10 cellular contexts compared by ENCODE assay signal in genomic region chr6:88641178-88641903, GRCh38.
A peak's percentile ranks its signal among the peaks of the same experiment; 100 is the strongest.
DNase-seq lines count a peak whose midpoint lies in the region; ATAC-seq, FAIRE-seq and TF ChIP-seq lines count a peak whose summit lies in the region.
"Had no signal": no experiment of that assay in that cellular context is flagged by ENCODE, and none has a peak within 500 bp of the region (broad histone marks: within the 10 kb centered on the region; RNA-seq: fewer than 3 reads in every experiment).

No MANE protein-coding gene starts in this region.

- no peak for TF ChIP-seq CTCF in GM12864 (IDR thresholded peaks at IDR 0.05; ENCODE audit: low read depth, low read length, missing control alignments)
- TF ChIP-seq CTCF in GM12878 (IDR thresholded peaks at IDR 0.05 in 2 of 3, conservative IDR thresholded peaks at IDR 0.05 in 1 of 3; ENCODE audit: control insufficient read depth in 2 of 3, extremely low read depth in 1 of 3, insufficient read depth in 1 of 3, low read depth in 3 of 3, low read length in 3 of 3), result no peak
- TF ChIP-seq CTCF in stomach (IDR thresholded peaks at IDR 0.05), result no peak
- TF ChIP-seq CTCF in heart left ventricle (IDR thresholded peaks at IDR 0.05), result no peak

- in situ Hi-C loops in GM12878 (cut with MboI), result no loop called here

- SMC1A ChIA-PET in GM12878 (lab: Charles Lee; ENCODE audit: uncharacterized antibody, unreplicated experiment), result interaction anchor here (0.6 to 5.2 kb wide), 45 partner anchors 8 to 843 kb away, joined by 3 to 67 read pairs (median 5); no protein-coding TSS in a partner anchor

- H3K9ac ChIP-seq in GM12878 (ENCODE audit: control insufficient read depth, insufficient read depth, low read length), result peak overlapping the region; percentile 60

- ATAC-seq in GM19455 (IDR thresholded peaks at IDR 0.05; ENCODE audit: unreplicated experiment) (peak; percentile 96), HG03097 (IDR thresholded peaks at IDR 0.05; ENCODE audit: low FRiP score, unreplicated experiment) (peak; percentile 87), GM12878 (peak; percentile 92), heart left ventricle (no peak), left colon (no peak)

- peak; percentile 81 for DNase-seq in GM12864 (ENCODE audit: low read depth)
- peak; percentile 88 for DNase-seq in GM12878 (ENCODE audit: low read depth, low spot score)
- DNase-seq in activated effector memory CD4-positive, alpha-beta T cell treated with anti-CD3 and anti-CD28 coated beads, Interleukin-2, amount 50 U/mL, for 16 hours, result no peak
- no peak for DNase-seq in stomach
- DNase-seq in heart left ventricle, result no peak
- DNase-seq in left colon, result no peak
- DNase-seq: amygdala, KG1 had no signal

- WGBS in GM12878 (ENCODE audit: insufficient coverage, insufficient replicate concordance, low lambda C conversion rate, missing lambda C conversion rate), result 28% methylated on average over 7 of the region's 7 CpGs
- 79 to 92% (median 86%) methylated on average over 7 of the region's 7 CpGs for WGBS in stomach, 5 donors
- WGBS in heart left ventricle, 4 donors, result 79 to 91% (median 87%) methylated on average over 7 of the region's 7 CpGs

- H3K27ac ChIP-seq in GM12878 (ENCODE audit: control insufficient read depth, insufficient read depth), result peak overlapping the region; percentile 88
- no peak overlapping the region for H3K27ac ChIP-seq in stomach
- H3K27ac ChIP-seq in heart left ventricle, result no peak overlapping the region

- BruUV-seq in GM12878 (replicated peaks; lab: Mats Ljungman, UMichigan), result TSS peak; percentile 19

- H3K27me3 ChIP-seq in GM12878 (replicated peaks in 1 of 2; ENCODE audit: control insufficient read depth in 2 of 2, insufficient read depth in 2 of 2, low read length in 1 of 2), result no peaks in the 10 kb centered on the region
- no peaks in the 10 kb centered on the region for H3K27me3 ChIP-seq in stomach
- no peaks in the 10 kb centered on the region for H3K27me3 ChIP-seq in heart left ventricle

- TF ChIP-seq POLR2A in GM12878 (IDR thresholded peaks at IDR 0.05; ENCODE audit: low read depth, low read length) (no peak), stomach (IDR thresholded peaks at IDR 0.05) (no peak), heart left ventricle (IDR thresholded peaks at IDR 0.05) (no peak)

- TF ChIP-seq RAD21 in GM12878 (IDR thresholded peaks at IDR 0.05; ENCODE audit: insufficient read depth, low read depth, low read length), result no peak

- peak overlapping the region; percentile 4; the same call in 1 of the 2 replicates for H3K4me3 ChIP-seq in GM12864 (ENCODE audit: low read depth, low read length)
- 0 out of 2 replicates have a peak overlapping the region, but pooled peaks have one; percentile 8 for H3K4me3 ChIP-seq in GM12878
- no peak overlapping the region for H3K4me3 ChIP-seq in stomach
- H3K4me3 ChIP-seq in heart left ventricle, result no peak overlapping the region

- TF ChIP-seq EP300 in GM12878 (IDR thresholded peaks at IDR 0.05; ENCODE audit: borderline replicate concordance in 1 of 2, control insufficient read depth in 1 of 2, low read depth in 2 of 2, low read length in 2 of 2) (peak; percentile 12 to 58; a peak in 1 of 4 replicates), stomach (IDR thresholded peaks at IDR 0.05) (no peak)

- no peaks in the 10 kb centered on the region; the same call in none of the 2 replicates for H3K79me2 ChIP-seq in GM12878 (ENCODE audit: control insufficient read depth, insufficient read depth, low read length)

- intact Hi-C loops in GM12878 (cut with micrococcal nuclease; ENCODE audit: unreplicated experiment) (loop anchor here (1.0 kb wide), 1 partner anchor 9 kb away; no protein-coding TSS in a partner anchor), stomach (cut with DNase I; ENCODE audit: low total_unique reads) (no loop called here), heart left ventricle (cut with DNase I) (no loop called here), left colon (cut with DNase I, micrococcal nuclease) (no loop called here)

- RAD21 ChIA-PET in GM12878 (lab: Charles Lee; ENCODE audit: unreplicated experiment), result interaction anchor here (0.7 to 5.3 kb wide), 32 partner anchors 8 to 942 kb away, joined by 3 to 63 read pairs (median 6); partner anchors contain the start of gene CNR1

- no peaks in the 10 kb centered on the region; the same call in 2 of the 3 replicates for H3K9me3 ChIP-seq in GM12878 (replicated peaks; ENCODE audit: control insufficient read depth, insufficient read depth, low read length)
- no peaks in the 10 kb centered on the region for H3K9me3 ChIP-seq in stomach
- peaks cover 0 to 7% (median 0%) of the 10 kb centered on the region in 12 donors for H3K9me3 ChIP-seq in heart left ventricle

- CTCF ChIA-PET in GM12878 (lab: Yijun Ruan, JAX), result interaction anchor here (0.9 to 3.8 kb wide), 14 partner anchors 8 to 711 kb away, joined by 3 to 33 read pairs (median 4); no protein-coding TSS in a partner anchor

- POLR2A ChIA-PET in GM12878 (lab: Charles Lee), result interaction anchor here (0.6 to 2.9 kb wide), 12 partner anchors 9 to 1484 kb away, joined by 3 to 25 read pairs (median 5); no protein-coding TSS in a partner anchor

- H3K36me3 ChIP-seq in GM12878 (ENCODE audit: control insufficient read depth in 2 of 2, insufficient read depth in 2 of 2, low read length in 1 of 2), result no peaks in the 10 kb centered on the region
- no peaks in the 10 kb centered on the region for H3K36me3 ChIP-seq in stomach
- no peaks in the 10 kb centered on the region for H3K36me3 ChIP-seq in heart left ventricle

- H4K20me1 ChIP-seq in GM12878 (ENCODE audit: control insufficient read depth, insufficient read depth), result no peaks in the 10 kb centered on the region

- H2AFZ ChIP-seq in GM12878 (ENCODE audit: control insufficient read depth, low read depth, low read length), result no peak overlapping the region

- H3K4me2 ChIP-seq in GM12878 (ENCODE audit: control insufficient read depth, insufficient read depth), result peak overlapping the region; percentile 82

- FAIRE-seq in GM12878 (lab: Jason Lieb, UNC), result peak; percentile 49

- H3K4me1 ChIP-seq in GM12878 (ENCODE audit: control insufficient read depth, insufficient read depth, low read length) (peaks cover 15% of the 10 kb centered on the region), stomach (peaks cover 0 to 12% (median 0%) of the 10 kb centered on the region in 4 donors), heart left ventricle (peaks cover 0 to 10% (median 0%) of the 10 kb centered on the region in 12 donors)

TF ChIP-seq in GM12878, 131 proteins besides CTCF, POLR2A, EP300 and RAD21 (continues in another document):
- TF ChIP-seq SMARCA5 (IDR thresholded peaks at IDR 0.05), result no peak
- TF ChIP-seq RUNX3 (IDR thresholded peaks at IDR 0.05; ENCODE audit: low read length), result peak; percentile 51
- no peak for TF ChIP-seq ZNF274 (IDR thresholded peaks at IDR 0.05; ENCODE audit: insufficient read depth, insufficient read length)
- TF ChIP-seq ASH2L (IDR thresholded peaks at IDR 0.05; ENCODE audit: borderline replicate concordance, low read depth), result no peak
- no peak for TF ChIP-seq NR2F1 (conservative IDR thresholded peaks at IDR 0.05)
- no peak for TF ChIP-seq BCLAF1 (IDR thresholded peaks at IDR 0.05)
- no peak for TF ChIP-seq POLR2AphosphoS2 (IDR thresholded peaks at IDR 0.05; ENCODE audit: low read depth, low read length)
- TF ChIP-seq ZNF217 (IDR thresholded peaks at IDR 0.05), result no peak
- TF ChIP-seq ZBTB40 (IDR thresholded peaks at IDR 0.05; ENCODE audit: borderline replicate concordance), result 0 out of 2 replicates have a peak, but pooled peaks have one; percentile 3

Comparison
In these comparisons a context has a peak if more than half of its experiments do, and no peak if none do; other contexts are left out.
1. DNase-seq: peak in GM12864 (single experiment) and GM12878 (single experiment); none in activated effector memory CD4-positive, alpha-beta T cell treated with anti-CD3 and anti-CD28 coated beads, Interleukin-2, amount 50 U/mL, for 16 hours (single experiment), stomach (single experiment), heart left ventricle (0 of 5) and left colon (0 of 2).
2. H3K4me3 ChIP-seq: peak in GM12864 (single experiment) and GM12878 (single experiment); none in stomach (0 of 4) and heart left ventricle (0 of 12).
3. ATAC-seq: peak in GM19455 (single experiment), HG03097 (single experiment) and GM12878 (single experiment); none in heart left ventricle (0 of 4) and left colon (single experiment).